In the genomic region with DNA sequence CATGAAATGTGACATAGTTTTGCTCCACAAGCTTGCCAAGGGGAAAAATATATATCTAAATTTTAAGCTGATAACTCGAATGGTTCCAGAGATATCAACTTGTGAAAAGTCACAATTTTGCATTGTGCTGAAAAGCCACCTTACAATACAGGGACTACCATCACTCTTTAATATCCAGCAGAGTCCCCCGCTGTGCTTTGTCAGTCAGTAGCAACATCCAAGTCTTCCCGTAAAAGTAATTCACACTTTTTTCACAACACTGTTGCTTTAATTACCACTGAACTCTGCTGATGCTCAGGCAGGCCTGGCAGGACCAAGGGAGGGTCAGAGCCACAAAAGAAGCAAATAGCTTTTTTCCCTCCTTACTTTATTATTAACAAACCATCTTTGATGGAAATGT, we compare ENCODE assay signal across 18 cellular contexts.
DNase-seq lines count a peak whose midpoint lies in the region; ATAC-seq and TF ChIP-seq lines count a peak whose summit lies in the region.
"Had no signal": no experiment of that assay in that cellular context is flagged by ENCODE, and none has a peak within 500 bp of the region (broad histone marks: within the 10 kb centered on the region; RNA-seq: fewer than 3 reads in every experiment).

No MANE protein-coding gene starts in this region.

- no peaks in the 10 kb centered on the region for H3K36me3 ChIP-seq in PC-9 (ENCODE audit: low read depth)
- no peaks in the 10 kb centered on the region for H3K36me3 ChIP-seq in endodermal cell (ENCODE audit: control insufficient read depth, insufficient read depth, low read length)
- no peaks in the 10 kb centered on the region for H3K36me3 ChIP-seq in mesendoderm (ENCODE audit: control insufficient read depth, insufficient read depth, low read length)
- H3K36me3 ChIP-seq: BLaER1 had no signal

- no peak overlapping the region for H3K4me3 Mint-ChIP-seq in endodermal cell
- H3K4me3 Mint-ChIP-seq: B cell; CD4-positive, CD25-positive, alpha-beta regulatory T cell; CD8-positive, alpha-beta T cell had no signal

- H2BK5ac ChIP-seq in mesendoderm (ENCODE audit: low read length), result no peak overlapping the region

- 29 to 80% methylated on average over 1 to 3 of the region's 3 CpGs for WGBS in endodermal cell (ENCODE audit: insufficient coverage in 1 of 2, insufficient read length in 1 of 2), 2 experiments
- WGBS in mesendoderm (ENCODE audit: extremely low coverage, insufficient coverage, low lambda C conversion rate), result no CpG with 5 or more reads among the region's 3 CpGs

- POLR2A ChIA-PET in PC-9 (lab: Charles Lee; ENCODE audit: unreplicated experiment), result no interaction called here

- H3K9ac ChIP-seq in endodermal cell (ENCODE audit: extremely low read depth, low read length, poor library complexity, severe bottlenecking), result no peak overlapping the region
- no peak overlapping the region for H3K9ac ChIP-seq in mesendoderm (ENCODE audit: low read length)
- H3K9ac ChIP-seq: BLaER1 had no signal

- no peak overlapping the region for H3K27ac Mint-ChIP-seq in endodermal cell
- H3K27ac Mint-ChIP-seq: B cell; CD4-positive, CD25-positive, alpha-beta regulatory T cell; CD8-positive, alpha-beta T cell had no signal

- intact Hi-C loops in PC-9 (cut with micrococcal nuclease; ENCODE audit: unreplicated experiment), result no loop called here

- no peaks in the 10 kb centered on the region for H3K79me2 ChIP-seq in PC-9 (ENCODE audit: low read depth)
- no peaks in the 10 kb centered on the region for H3K79me2 ChIP-seq in mesendoderm (ENCODE audit: control insufficient read depth, insufficient read depth, low read length)

- no peak overlapping the region for H4K5ac ChIP-seq in mesendoderm (ENCODE audit: low read length)

- no peak overlapping the region for H3K4ac ChIP-seq in mesendoderm (ENCODE audit: low read depth, low read length)

- H3K4me3 ChIP-seq in PC-9 (no peak overlapping the region), endodermal cell (ENCODE audit: low read length) (no peak overlapping the region), mesendoderm (ENCODE audit: low read length) (no peak overlapping the region)
- H3K4me3 ChIP-seq: BLaER1, GM12878 had no signal

- no peaks in the 10 kb centered on the region for H3K9me3 Mint-ChIP-seq in endodermal cell

- no peak overlapping the region for H3K23ac ChIP-seq in mesendoderm (ENCODE audit: low read length)

- H3K18ac ChIP-seq in mesendoderm (ENCODE audit: low read length), result no peak overlapping the region

- no peak overlapping the region for H2BK15ac ChIP-seq in mesendoderm (replicated peaks; ENCODE audit: low read depth)

- no peak for TF ChIP-seq CTCF in PC-9 (conservative IDR thresholded peaks at IDR 0.05)
- no peak for TF ChIP-seq CTCF in endodermal cell (conservative IDR thresholded peaks at IDR 0.05)

- H3K56ac ChIP-seq in mesendoderm (ENCODE audit: low read length), result no peak overlapping the region

- no peak overlapping the region for H2BK120ac ChIP-seq in mesendoderm (ENCODE audit: low read depth, low read length)

- H3K79me1 ChIP-seq in mesendoderm (ENCODE audit: low read length), result no peaks in the 10 kb centered on the region

- H3K4me1 Mint-ChIP-seq in endodermal cell, result peaks cover 24% of the 10 kb centered on the region
- H3K4me1 Mint-ChIP-seq: B cell; CD4-positive, CD25-positive, alpha-beta regulatory T cell had no signal

- H2AFZ ChIP-seq in PC-9, result 0 out of 2 replicates have a peak overlapping the region, but pooled peaks have one; percentile 37

- H4K8ac ChIP-seq in mesendoderm (ENCODE audit: low read depth, low read length), result no peak overlapping the region

- no peak for DNase-seq in PC-9
- peak; percentile 83 for DNase-seq in endodermal cell
- peak; percentile 70 for DNase-seq in mesendoderm
- DNase-seq in NCI-H446 (lab: John Stamatoyannopoulos, UW), result no peak
- no peak for DNase-seq in RPMI8226
- DNase-seq: Caco-2; CD4-positive, CD25-positive, alpha-beta regulatory T cell; CD8-positive, alpha-beta T cell; DMS153; EL; GDM1; HCEC 1CT had no signal

- H3F3A ChIP-seq in PC-9 (ENCODE audit: insufficient read depth, low read depth), result no peaks in the 10 kb centered on the region

- no peak overlapping the region for H2AK5ac ChIP-seq in mesendoderm (ENCODE audit: low read length)

- CTCF ChIA-PET in PC-9 (lab: Charles Lee), result no interaction called here

- H3K4me2 ChIP-seq in PC-9, result no peak overlapping the region
- H3K4me2 ChIP-seq in mesendoderm (ENCODE audit: low read length), result no peak overlapping the region
- H3K4me2 ChIP-seq: BLaER1 had no signal

- no peaks in the 10 kb centered on the region for H3K36me3 Mint-ChIP-seq in endodermal cell (ENCODE audit: low read depth)
- H3K36me3 Mint-ChIP-seq: CD4-positive, CD25-positive, alpha-beta regulatory T cell; CD8-positive, alpha-beta T cell had no signal

- BruUV-seq in PC-9 (replicated peaks; lab: Mats Ljungman, UMichigan), result no TSS peak

- H3K4me1 ChIP-seq in PC-9 (replicated peaks; ENCODE audit: insufficient read depth) (no peaks in the 10 kb centered on the region), endodermal cell (ENCODE audit: control insufficient read depth, insufficient read depth, low read length) (peaks cover 10% of the 10 kb centered on the region), mesendoderm (ENCODE audit: control insufficient read depth, low read depth, low read length) (no peaks in the 10 kb centered on the region)
- H3K4me1 ChIP-seq: Caco-2 had no signal

- H4K20me1 ChIP-seq in PC-9 (ENCODE audit: insufficient read depth), result no peaks in the 10 kb centered on the region
- H4K20me1 ChIP-seq: BLaER1 had no signal

- no peaks in the 10 kb centered on the region for H3K9me3 ChIP-seq in PC-9 (ENCODE audit: insufficient read depth, low read depth)
- no peaks in the 10 kb centered on the region for H3K9me3 ChIP-seq in endodermal cell (ENCODE audit: control insufficient read depth, low read length)
- H3K9me3 ChIP-seq: BLaER1, Caco-2 had no signal

- no peaks in the 10 kb centered on the region for H3K27me3 Mint-ChIP-seq in endodermal cell (ENCODE audit: insufficient read depth)
- H3K27me3 Mint-ChIP-seq: CD4-positive, CD25-positive, alpha-beta regulatory T cell had no signal

- H3K9me2 ChIP-seq in PC-9 (ENCODE audit: insufficient read depth), result no peaks in the 10 kb centered on the region

- H3K27me3 ChIP-seq in PC-9 (ENCODE audit: insufficient read depth, low read depth), result 0 out of 2 replicates have a peak, but pooled peaks cover 5% of the 10 kb centered on the region
- H3K27me3 ChIP-seq in endodermal cell (ENCODE audit: control insufficient read depth, insufficient read depth, low read length, poor library complexity, severe bottlenecking), result no peaks in the 10 kb centered on the region
- H3K27me3 ChIP-seq in mesendoderm (ENCODE audit: insufficient read depth, low read length, poor library complexity), result no peaks in the 10 kb centered on the region
- H3K27me3 ChIP-seq: BLaER1 had no signal

- H3K27ac ChIP-seq in PC-9 (no peak overlapping the region), endodermal cell (ENCODE audit: low read depth, low read length) (no peak overlapping the region), mesendoderm (ENCODE audit: low read depth, low read length) (no peak overlapping the region)
- H3K27ac ChIP-seq: BLaER1, C4-2B had no signal

- no peak for ATAC-seq in GM21390 (IDR thresholded peaks at IDR 0.05; ENCODE audit: unreplicated experiment)
- no peak for ATAC-seq in HG03097 (IDR thresholded peaks at IDR 0.05; ENCODE audit: low FRiP score, unreplicated experiment)
- ATAC-seq: CD8-positive, alpha-beta T cell; GM12878 had no signal

Comparison
In these comparisons a context has a peak if more than half of its experiments do, and no peak if none do; other contexts are left out.
1. DNase-seq: peak in endodermal cell (single experiment) and mesendoderm (single experiment); none in PC-9 (0 of 2), NCI-H446 (0 of 2) and RPMI8226 (single experiment).